ENCODE assay signal across 8 cellular contexts in genomic region chr19:46783670-46784069, GRCh38. TPM values are rescaled to one million over a fixed set of nuclear protein-coding genes. Genes with fewer than 3 reads are reported as not detected.
DNase-seq lines count a peak whose midpoint lies in the region; ATAC-seq and TF ChIP-seq lines count a peak whose summit lies in the region.

No MANE protein-coding gene starts in this region.

- H3K27me3 ChIP-seq in AG04450 (ENCODE audit: control insufficient read depth, insufficient read depth, low read length) (no peaks in the 10 kb centered on the region), H9 (ENCODE audit: insufficient read depth, low read length) (no peaks in the 10 kb centered on the region), Panc1 (ENCODE audit: control insufficient read depth, insufficient read depth, low read length) (no peaks in the 10 kb centered on the region), iPS-15b (ENCODE audit: control insufficient read depth, insufficient read depth, low read length) (no peaks in the 10 kb centered on the region)

- H3K9ac ChIP-seq in H9 (ENCODE audit: extremely low read depth, insufficient read length, low read length) (no peak overlapping the region), iPS-15b (ENCODE audit: low read depth, low read length) (no peak overlapping the region)

- peak overlapping the region; percentile 83 for H3K18ac ChIP-seq in H9 (ENCODE audit: insufficient read length, low read depth, low read length)

- ATAC-seq in Panc1: no peak

- H2AK5ac ChIP-seq in H9 (ENCODE audit: insufficient read length, low read length): no peak overlapping the region

- H3K23ac ChIP-seq in H9 (ENCODE audit: insufficient read length, low read depth, low read length): no peak overlapping the region

- peaks cover 26 to 36% of the 10 kb centered on the region in 2 experiments for H3K4me1 Mint-ChIP-seq in H9

- H3K79me2 ChIP-seq in H9 (ENCODE audit: insufficient read depth, low read length): peaks cover 43% of the 10 kb centered on the region; the same call in 1 of the 2 replicates

- no peak overlapping the region for H2BK20ac ChIP-seq in H9 (ENCODE audit: low read depth, low read length, poor library complexity, severe bottlenecking)

- H3K9me3 ChIP-seq in AG04450 (ENCODE audit: control insufficient read depth, insufficient read depth, low read length) (no peaks in the 10 kb centered on the region; the same call in 1 of the 2 replicates), H9 (ENCODE audit: control insufficient read depth, low read depth, low read length) (no peaks in the 10 kb centered on the region), Panc1 (ENCODE audit: control insufficient read depth, insufficient read depth, low read depth, low read length) (no peaks in the 10 kb centered on the region), iPS-15b (ENCODE audit: control insufficient read depth, insufficient read depth, low read length) (no peaks in the 10 kb centered on the region)

- intact Hi-C loops in Panc1 (cut with micrococcal nuclease; ENCODE audit: unreplicated experiment): no loop called here

- no peak overlapping the region for H3K4ac ChIP-seq in H9 (ENCODE audit: low read depth, low read length)

- H3K4me1 ChIP-seq in H9 (ENCODE audit: insufficient read depth, low read length) (peaks cover 5% of the 10 kb centered on the region; the same call in 1 of the 2 replicates), Panc1 (ENCODE audit: control insufficient read depth, insufficient read depth, low read length) (peaks cover 8% of the 10 kb centered on the region), iPS-15b (ENCODE audit: control insufficient read depth, insufficient read depth, low read length) (peaks cover 13% of the 10 kb centered on the region)

- H3T11ph ChIP-seq in H9 (ENCODE audit: low read length): no peak overlapping the region

- no peak overlapping the region for H3K56ac ChIP-seq in H9 (ENCODE audit: insufficient read length, low read depth, low read length)

- H2BK15ac ChIP-seq in H9 (ENCODE audit: low read depth, low read length): no peak overlapping the region

- H2AFZ ChIP-seq in H9 (ENCODE audit: low read length): no peak overlapping the region

- no peak overlapping the region for H2BK12ac ChIP-seq in H9 (ENCODE audit: insufficient read length, low read depth, low read length)

- H4K20me1 ChIP-seq in H9 (ENCODE audit: control insufficient read depth, insufficient read depth, insufficient read length): peaks cover 4% of the 10 kb centered on the region

- peaks cover 23% of the 10 kb centered on the region for H3K23me2 ChIP-seq in H9 (ENCODE audit: insufficient read length, low read depth, low read length, poor library complexity, severe bottlenecking)

- H4K91ac ChIP-seq in H9 (ENCODE audit: insufficient read length, low read depth, low read length): no peak overlapping the region

- no peak overlapping the region for H3K14ac ChIP-seq in H9 (ENCODE audit: insufficient read depth, low read length)

- no peak overlapping the region for H2BK5ac ChIP-seq in H9 (ENCODE audit: insufficient read length, low read length)

- BruUV-seq in Panc1 (replicated peaks; lab: Mats Ljungman, UMichigan): no TSS peak

- H3K36me3 ChIP-seq in Panc1 (ENCODE audit: control insufficient read depth, insufficient read depth, low read length) (peaks cover 4% of the 10 kb centered on the region), iPS-15b (ENCODE audit: control insufficient read depth, insufficient read depth, low read length) (peaks cover 30% of the 10 kb centered on the region)

- H3K27ac ChIP-seq in AG04450 (ENCODE audit: low read depth, low read length) (peak overlapping the region; percentile 97), H9 (ENCODE audit: insufficient read length, low read depth, low read length) (peak overlapping the region; percentile 53), Panc1 (ENCODE audit: low read length) (peak overlapping the region; percentile 89)

- peak overlapping the region; percentile 97 to 100 for H3K4me3 Mint-ChIP-seq in H9

- H3K36me3 Mint-ChIP-seq in H9 (ENCODE audit: insufficient read depth in 1 of 3, low read depth in 3 of 3): peaks cover 59 to 75% (median 64%) of the 10 kb centered on the region in 3 experiments

- POLR2A ChIA-PET in AG04450 (lab: Yijun Ruan, JAX) (interaction anchor here (1.4 kb wide), 1 partner anchor 57 kb away, joined by 10 read pairs; no protein-coding TSS in a partner anchor), Panc1 (lab: Charles Lee) (no interaction called here)

- no peak overlapping the region for H2BK120ac ChIP-seq in H9 (ENCODE audit: low read depth, low read length, poor library complexity, severe bottlenecking)

- in situ Hi-C loops in Panc1 (cut with HindIII; ENCODE audit: low pct_unique_long_range_greater_than_20kb, low sequenced_read_pairs): no loop called here

- peak overlapping the region; percentile 96 for H3K4me2 ChIP-seq in H9 (ENCODE audit: insufficient read depth, insufficient read length, low read length)

- no peaks in the 10 kb centered on the region; the same call in 1 of the 2 replicates for H3K27me3 Mint-ChIP-seq in H9 (ENCODE audit: low read depth)

- DNase-seq in AG04450 (ENCODE audit: low read depth, low spot score): no peak
- DNase-seq in H9: no peak
- DNase-seq in Panc1 (ENCODE audit: low read depth, low spot score): no peak
- no peak for DNase-seq in globus pallidus (ENCODE audit: low spot score)
- DNase-seq in stimulated activated CD4-positive, alpha-beta T cell treated with anti-CD3 and anti-CD28 coated beads, Interleukin-1b, Interleukin-23, amount 100 ng/mL, for 48 hours: no peak
- no peak for DNase-seq in GOT3 (lab: John Stamatoyannopoulos, UW)
- no peak for DNase-seq in foreskin fibroblast

- peak overlapping the region; percentile 99; a peak in 6 of 7 replicates for H3K27ac Mint-ChIP-seq in H9

- H3K79me1 ChIP-seq in H9 (ENCODE audit: insufficient read depth, low read depth, low read length, poor library complexity, severe bottlenecking): peaks cover 12% of the 10 kb centered on the region

- H4K5ac ChIP-seq in H9 (ENCODE audit: insufficient read length, low read depth, low read length): no peak overlapping the region

- no peak overlapping the region for H4K8ac ChIP-seq in H9 (replicated peaks; ENCODE audit: insufficient read length, low read depth, low read length)

- no CpG with 5 or more reads among the region's 2 CpGs for WGBS in H9 (ENCODE audit: extremely low coverage, insufficient read length, low lambda C conversion rate)

- H3K9me3 Mint-ChIP-seq in H9: no peaks in the 10 kb centered on the region; a peak in 1 of 5 replicates

- TF ChIP-seq CTCF in AG04450 (IDR thresholded peaks at IDR 0.05; ENCODE audit: low read depth, low read length) (no peak), H9 (conservative IDR thresholded peaks at IDR 0.05) (no peak), Panc1 (IDR thresholded peaks at IDR 0.05) (no peak), foreskin fibroblast (IDR thresholded peaks at IDR 0.05; ENCODE audit: low read depth, low read length) (no peak)

- CTCF ChIA-PET in AG04450 (lab: Charles Lee) (interaction anchor here (1.5 to 4.2 kb wide), 2 partner anchors 26 to 57 kb away, joined by 5 to 32 read pairs; no protein-coding TSS in a partner anchor), Panc1 (lab: Charles Lee) (interaction anchor here (0.7 kb wide), 1 partner anchor 167 kb away, joined by 5 read pairs; no protein-coding TSS in a partner anchor)

- H3K4me3 ChIP-seq in AG04450 (ENCODE audit: low read depth, low read length) (peak overlapping the region; percentile 94), Panc1 (ENCODE audit: low read depth in 2 of 2, low read length in 2 of 2) (peak overlapping the region; percentile 87 to 92), iPS-15b (ENCODE audit: low read depth, low read length) (peak overlapping the region; percentile 99), foreskin fibroblast (ENCODE audit: low read depth in 1 of 2, low read length in 2 of 2) (peak overlapping the region in 1 of 2 donors; percentile 93)

RNA-seq across cellular contexts. Expression of gene SLC1A5, which starts 4.7 kb away (rescaled TPM):
- polyA plus RNA-seq in AG04450 (2011; rRNA removed): 314 and 342 TPM in 2 replicates
- 284 and 361 TPM in 2 replicates for polyA minus RNA-seq in AG04450 (2011; rRNA and poly(A)+ RNA removed)
- total RNA-seq in H9 (2021) (258 and 269 TPM in 2 replicates), Panc1 (2021; ENCODE audit: unreplicated experiment) (104 TPM)
- polyA plus RNA-seq in Panc1 (2012; ENCODE audit: insufficient read length): 140 TPM

RNA-seq across cellular contexts. Expression of gene STRN4, which starts 37.4 kb away (rescaled TPM):
- 48.1 and 59.3 TPM in 2 replicates for polyA plus RNA-seq in AG04450 (2011; rRNA removed)
- polyA minus RNA-seq in AG04450 (2011; rRNA and poly(A)+ RNA removed): 41.8 and 59.4 TPM in 2 replicates
- total RNA-seq in H9 (2021) (143 and 148 TPM in 2 replicates), Panc1 (2021; ENCODE audit: unreplicated experiment) (89.5 TPM)
- 137 TPM for polyA plus RNA-seq in Panc1 (2012; ENCODE audit: insufficient read length)

RNA-seq across cellular contexts. Expression of gene FKRP, which starts 37.8 kb away (rescaled TPM):
- polyA plus RNA-seq in AG04450 (2011; rRNA removed): 12.1 and 12.6 TPM in 2 replicates
- polyA minus RNA-seq in AG04450 (2011; rRNA and poly(A)+ RNA removed): 6.4 and 10.8 TPM in 2 replicates
- total RNA-seq in H9 (2021) (39.1 and 42.2 TPM in 2 replicates), Panc1 (2021; ENCODE audit: unreplicated experiment) (21.6 TPM)
- 20.0 TPM for polyA plus RNA-seq in Panc1 (2012; ENCODE audit: insufficient read length)
